ENCODE assay signal across 9 cellular contexts in genomic region chr14:64758711-64759554, GRCh38. TPM values are rescaled to one million over a fixed set of nuclear protein-coding genes. Genes with fewer than 3 reads are reported as not detected.
DNase-seq lines count a peak whose midpoint lies in the region; ATAC-seq and TF ChIP-seq lines count a peak whose summit lies in the region.
"Had no signal": no experiment of that assay in that cellular context is flagged by ENCODE, and none has a peak within 500 bp of the region (broad histone marks: within the 10 kb centered on the region; RNA-seq: fewer than 3 reads in every experiment).

No MANE protein-coding gene starts in this region.

- no peak overlapping the region for H3K4me3 ChIP-seq in endodermal cell (ENCODE audit: low read length)

- no peak overlapping the region for H3K9ac ChIP-seq in endodermal cell (ENCODE audit: extremely low read depth, low read length, poor library complexity, severe bottlenecking)

- no peaks in the 10 kb centered on the region for H3K27me3 ChIP-seq in CD4-positive, alpha-beta T cell (ENCODE audit: control insufficient read depth, insufficient read depth, low read length)
- H3K27me3 ChIP-seq in endodermal cell (ENCODE audit: control insufficient read depth, insufficient read depth, low read length, poor library complexity, severe bottlenecking): no peaks in the 10 kb centered on the region

- no peak overlapping the region for H3K4me3 Mint-ChIP-seq in CD4-positive, alpha-beta T cell
- H3K4me3 Mint-ChIP-seq in endodermal cell: no peak overlapping the region
- H3K4me3 Mint-ChIP-seq in natural killer cell treated with Interleukin-12 subunit alpha and Interleukin-12 subunit beta and Interleukin-15 and Interleukin-18, amount 100 ng/mL, for 72 hours: peak overlapping the region; percentile 27

- no peaks in the 10 kb centered on the region for H3K36me3 ChIP-seq in endodermal cell (ENCODE audit: control insufficient read depth, insufficient read depth, low read length)

- no peak for ATAC-seq in CD4-positive, alpha-beta T cell (ENCODE audit: poor library complexity)
- no peak for ATAC-seq in natural killer cell treated with Interleukin-12 subunit alpha and Interleukin-12 subunit beta and Interleukin-15 and Interleukin-18, amount 100 ng/mL, for 72 hours
- no peak for ATAC-seq in HG03354 (IDR thresholded peaks at IDR 0.05; ENCODE audit: poor library complexity, severe bottlenecking, unreplicated experiment)
- no peak for ATAC-seq in HG03520 (IDR thresholded peaks at IDR 0.05; ENCODE audit: unreplicated experiment)
- ATAC-seq in GM18505 (IDR thresholded peaks at IDR 0.05; ENCODE audit: unreplicated experiment): no peak

- no peaks in the 10 kb centered on the region for H3K27me3 Mint-ChIP-seq in CD4-positive, alpha-beta T cell
- H3K27me3 Mint-ChIP-seq in endodermal cell (ENCODE audit: insufficient read depth): peaks cover 44% of the 10 kb centered on the region
- peaks cover 0 to 10% of the 10 kb centered on the region in 2 donors for H3K27me3 Mint-ChIP-seq in natural killer cell treated with Interleukin-12 subunit alpha and Interleukin-12 subunit beta and Interleukin-15 and Interleukin-18, amount 100 ng/mL, for 72 hours

- no peak for TF ChIP-seq POLR2A in GM18505 (IDR thresholded peaks at IDR 0.05; ENCODE audit: borderline replicate concordance, extremely low read depth, insufficient read depth, insufficient read length)

- 81 to 82% methylated on average over 3 to 7 of the region's 7 CpGs for WGBS in endodermal cell (ENCODE audit: insufficient coverage in 1 of 2, insufficient read length in 1 of 2), 2 experiments

- DNase-seq in CD4-positive, alpha-beta T cell: no peak
- peak; percentile 23 for DNase-seq in NCI-H345 (lab: John Stamatoyannopoulos, UW)
- DNase-seq in endodermal cell: peak; percentile 62
- DNase-seq in natural killer cell treated with Interleukin-12 subunit alpha and Interleukin-12 subunit beta and Interleukin-15 and Interleukin-18, amount 100 ng/mL, for 72 hours (ENCODE audit: low spot score): no peak
- no peak for DNase-seq in head of caudate nucleus
- DNase-seq: SIG-M5 had no signal

- H3K27ac Mint-ChIP-seq in CD4-positive, alpha-beta T cell: peak overlapping the region; percentile 87
- H3K27ac Mint-ChIP-seq in endodermal cell: peak overlapping the region; percentile 61
- peak overlapping the region in 1 of 2 donors; percentile 39 for H3K27ac Mint-ChIP-seq in natural killer cell treated with Interleukin-12 subunit alpha and Interleukin-12 subunit beta and Interleukin-15 and Interleukin-18, amount 100 ng/mL, for 72 hours

- no peaks in the 10 kb centered on the region for H3K9me3 Mint-ChIP-seq in CD4-positive, alpha-beta T cell
- H3K9me3 Mint-ChIP-seq in endodermal cell: peaks cover 3% of the 10 kb centered on the region
- H3K9me3 Mint-ChIP-seq in natural killer cell treated with Interleukin-12 subunit alpha and Interleukin-12 subunit beta and Interleukin-15 and Interleukin-18, amount 100 ng/mL, for 72 hours: no peaks in the 10 kb centered on the region

- H3K4me1 Mint-ChIP-seq in CD4-positive, alpha-beta T cell (ENCODE audit: low read depth): peaks cover 61% of the 10 kb centered on the region
- peaks cover 42% of the 10 kb centered on the region for H3K4me1 Mint-ChIP-seq in endodermal cell
- peaks cover 73 to 74% of the 10 kb centered on the region in 2 donors for H3K4me1 Mint-ChIP-seq in natural killer cell treated with Interleukin-12 subunit alpha and Interleukin-12 subunit beta and Interleukin-15 and Interleukin-18, amount 100 ng/mL, for 72 hours (ENCODE audit: low read depth in 2 of 2)

- POLR2A ChIA-PET in CD4-positive, alpha-beta T cell (lab: Charles Lee): interaction anchor here (0.8 to 1.4 kb wide), 3 partner anchors 29 to 70 kb away, joined by 3 to 4 read pairs (median 3); no protein-coding TSS in a partner anchor

- H3K36me3 Mint-ChIP-seq in CD4-positive, alpha-beta T cell (ENCODE audit: low read depth): no peaks in the 10 kb centered on the region
- H3K36me3 Mint-ChIP-seq in endodermal cell (ENCODE audit: low read depth): no peaks in the 10 kb centered on the region
- H3K36me3 Mint-ChIP-seq in natural killer cell treated with Interleukin-12 subunit alpha and Interleukin-12 subunit beta and Interleukin-15 and Interleukin-18, amount 100 ng/mL, for 72 hours: no peaks in the 10 kb centered on the region

- CTCF ChIA-PET in CD4-positive, alpha-beta T cell (lab: Charles Lee): interaction anchor here (1.1 kb wide), 1 partner anchor 133 kb away, joined by 3 read pairs; no protein-coding TSS in a partner anchor

- no peak overlapping the region for H3K27ac ChIP-seq in CD4-positive, alpha-beta T cell (ENCODE audit: low read depth, low read length)
- no peak overlapping the region for H3K27ac ChIP-seq in endodermal cell (ENCODE audit: low read depth, low read length)

- TF ChIP-seq CTCF in CD4-positive, alpha-beta T cell (IDR thresholded peaks at IDR 0.05): no peak
- no peak for TF ChIP-seq CTCF in endodermal cell (conservative IDR thresholded peaks at IDR 0.05)

- H3K9me3 ChIP-seq in CD4-positive, alpha-beta T cell (ENCODE audit: control insufficient read depth, low read length): no peaks in the 10 kb centered on the region
- H3K9me3 ChIP-seq in endodermal cell (ENCODE audit: control insufficient read depth, low read length): no peaks in the 10 kb centered on the region

- intact Hi-C loops in CD4-positive, alpha-beta T cell (cut with DNase I, micrococcal nuclease): loop anchor here in 1 of 2 experiments (5.0 kb wide), 1 partner anchor 52 kb away; no protein-coding TSS in a partner anchor
- intact Hi-C loops in head of caudate nucleus (cut with DNase I): no loop called here

- peaks cover 29% of the 10 kb centered on the region for H3K4me1 ChIP-seq in endodermal cell (ENCODE audit: control insufficient read depth, insufficient read depth, low read length)

RNA-seq across cellular contexts. Expression of gene PLEKHG3, which starts 54.7 kb away (rescaled TPM):
- total RNA-seq in CD4-positive, alpha-beta T cell: 10 to 100 TPM; 12.1 to 13.3 TPM
- 10 to 100 TPM; 31.7 to 52.6 TPM for total RNA-seq in endodermal cell
- polyA plus RNA-seq in endodermal cell (2013, experiment 1 of 2): 35.6 TPM
- 30.8 TPM for polyA plus RNA-seq in endodermal cell (2013, experiment 2 of 2)
- 10 to 100 TPM; 17.1 to 30.3 TPM for total RNA-seq in natural killer cell treated with Interleukin-12 subunit alpha and Interleukin-12 subunit beta and Interleukin-15 and Interleukin-18, amount 100 ng/mL, for 72 hours

Comparison
In these comparisons a context has a peak if more than half of its experiments do, and no peak if none do; other contexts are left out.
1. DNase-seq: peak in NCI-H345 (single experiment) and endodermal cell (single experiment); none in CD4-positive, alpha-beta T cell (0 of 10), natural killer cell treated with Interleukin-12 subunit alpha and Interleukin-12 subunit beta and Interleukin-15 and Interleukin-18, amount 100 ng/mL, for 72 hours (single experiment) and head of caudate nucleus (0 of 42).